1 cellular context compared by ENCODE assay signal in the genomic region with DNA sequence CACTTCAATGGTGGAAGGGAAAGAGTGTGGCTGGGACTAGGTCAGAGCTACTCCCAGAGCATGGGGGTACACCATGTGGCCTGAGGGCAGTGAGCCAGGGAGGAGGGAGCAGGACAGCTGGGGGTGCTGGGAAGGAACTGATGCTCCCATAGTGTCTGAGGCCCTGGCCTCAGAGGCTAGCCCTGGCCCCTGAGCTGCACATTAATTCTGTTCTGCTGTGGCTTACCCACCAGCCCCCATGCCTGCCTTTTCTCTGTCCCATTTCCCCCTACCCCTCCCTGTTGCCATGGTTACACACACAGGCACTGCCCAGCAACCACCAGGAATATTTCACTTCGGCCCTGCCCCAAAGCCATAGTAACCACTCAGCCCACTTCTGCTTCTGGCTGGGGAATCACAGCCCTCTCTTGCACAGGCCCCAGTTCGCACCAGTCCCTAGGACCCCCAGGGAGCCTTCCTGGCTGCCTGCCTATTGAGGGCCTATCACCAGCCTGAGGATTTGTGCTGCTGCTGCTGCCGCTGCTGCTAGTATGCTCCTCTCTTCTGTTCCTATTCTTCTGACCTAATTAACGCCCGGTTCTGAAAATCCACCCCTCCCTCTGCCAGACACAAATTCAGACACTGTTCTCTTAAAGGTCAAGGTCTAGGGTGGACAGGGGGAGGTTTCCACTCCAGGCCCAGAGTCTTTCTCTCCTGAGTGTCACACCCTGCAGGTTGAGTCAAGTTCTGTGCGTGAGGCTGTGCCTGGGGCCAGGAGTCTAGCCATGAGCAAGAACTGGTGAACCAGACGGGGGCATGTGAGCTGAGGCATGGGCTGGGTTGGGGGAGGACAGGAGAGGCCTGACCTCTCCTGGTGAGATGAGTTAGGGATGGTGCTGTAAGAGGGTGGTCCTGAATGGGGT.
TF ChIP-seq lines count a peak whose summit lies in the region.

No MANE protein-coding gene starts in this region.

TF ChIP-seq in GM23338, 12 proteins besides CTCF, POLR2A, EP300 and RAD21 (continued from another document):
- TF ChIP-seq, protein P1, sequence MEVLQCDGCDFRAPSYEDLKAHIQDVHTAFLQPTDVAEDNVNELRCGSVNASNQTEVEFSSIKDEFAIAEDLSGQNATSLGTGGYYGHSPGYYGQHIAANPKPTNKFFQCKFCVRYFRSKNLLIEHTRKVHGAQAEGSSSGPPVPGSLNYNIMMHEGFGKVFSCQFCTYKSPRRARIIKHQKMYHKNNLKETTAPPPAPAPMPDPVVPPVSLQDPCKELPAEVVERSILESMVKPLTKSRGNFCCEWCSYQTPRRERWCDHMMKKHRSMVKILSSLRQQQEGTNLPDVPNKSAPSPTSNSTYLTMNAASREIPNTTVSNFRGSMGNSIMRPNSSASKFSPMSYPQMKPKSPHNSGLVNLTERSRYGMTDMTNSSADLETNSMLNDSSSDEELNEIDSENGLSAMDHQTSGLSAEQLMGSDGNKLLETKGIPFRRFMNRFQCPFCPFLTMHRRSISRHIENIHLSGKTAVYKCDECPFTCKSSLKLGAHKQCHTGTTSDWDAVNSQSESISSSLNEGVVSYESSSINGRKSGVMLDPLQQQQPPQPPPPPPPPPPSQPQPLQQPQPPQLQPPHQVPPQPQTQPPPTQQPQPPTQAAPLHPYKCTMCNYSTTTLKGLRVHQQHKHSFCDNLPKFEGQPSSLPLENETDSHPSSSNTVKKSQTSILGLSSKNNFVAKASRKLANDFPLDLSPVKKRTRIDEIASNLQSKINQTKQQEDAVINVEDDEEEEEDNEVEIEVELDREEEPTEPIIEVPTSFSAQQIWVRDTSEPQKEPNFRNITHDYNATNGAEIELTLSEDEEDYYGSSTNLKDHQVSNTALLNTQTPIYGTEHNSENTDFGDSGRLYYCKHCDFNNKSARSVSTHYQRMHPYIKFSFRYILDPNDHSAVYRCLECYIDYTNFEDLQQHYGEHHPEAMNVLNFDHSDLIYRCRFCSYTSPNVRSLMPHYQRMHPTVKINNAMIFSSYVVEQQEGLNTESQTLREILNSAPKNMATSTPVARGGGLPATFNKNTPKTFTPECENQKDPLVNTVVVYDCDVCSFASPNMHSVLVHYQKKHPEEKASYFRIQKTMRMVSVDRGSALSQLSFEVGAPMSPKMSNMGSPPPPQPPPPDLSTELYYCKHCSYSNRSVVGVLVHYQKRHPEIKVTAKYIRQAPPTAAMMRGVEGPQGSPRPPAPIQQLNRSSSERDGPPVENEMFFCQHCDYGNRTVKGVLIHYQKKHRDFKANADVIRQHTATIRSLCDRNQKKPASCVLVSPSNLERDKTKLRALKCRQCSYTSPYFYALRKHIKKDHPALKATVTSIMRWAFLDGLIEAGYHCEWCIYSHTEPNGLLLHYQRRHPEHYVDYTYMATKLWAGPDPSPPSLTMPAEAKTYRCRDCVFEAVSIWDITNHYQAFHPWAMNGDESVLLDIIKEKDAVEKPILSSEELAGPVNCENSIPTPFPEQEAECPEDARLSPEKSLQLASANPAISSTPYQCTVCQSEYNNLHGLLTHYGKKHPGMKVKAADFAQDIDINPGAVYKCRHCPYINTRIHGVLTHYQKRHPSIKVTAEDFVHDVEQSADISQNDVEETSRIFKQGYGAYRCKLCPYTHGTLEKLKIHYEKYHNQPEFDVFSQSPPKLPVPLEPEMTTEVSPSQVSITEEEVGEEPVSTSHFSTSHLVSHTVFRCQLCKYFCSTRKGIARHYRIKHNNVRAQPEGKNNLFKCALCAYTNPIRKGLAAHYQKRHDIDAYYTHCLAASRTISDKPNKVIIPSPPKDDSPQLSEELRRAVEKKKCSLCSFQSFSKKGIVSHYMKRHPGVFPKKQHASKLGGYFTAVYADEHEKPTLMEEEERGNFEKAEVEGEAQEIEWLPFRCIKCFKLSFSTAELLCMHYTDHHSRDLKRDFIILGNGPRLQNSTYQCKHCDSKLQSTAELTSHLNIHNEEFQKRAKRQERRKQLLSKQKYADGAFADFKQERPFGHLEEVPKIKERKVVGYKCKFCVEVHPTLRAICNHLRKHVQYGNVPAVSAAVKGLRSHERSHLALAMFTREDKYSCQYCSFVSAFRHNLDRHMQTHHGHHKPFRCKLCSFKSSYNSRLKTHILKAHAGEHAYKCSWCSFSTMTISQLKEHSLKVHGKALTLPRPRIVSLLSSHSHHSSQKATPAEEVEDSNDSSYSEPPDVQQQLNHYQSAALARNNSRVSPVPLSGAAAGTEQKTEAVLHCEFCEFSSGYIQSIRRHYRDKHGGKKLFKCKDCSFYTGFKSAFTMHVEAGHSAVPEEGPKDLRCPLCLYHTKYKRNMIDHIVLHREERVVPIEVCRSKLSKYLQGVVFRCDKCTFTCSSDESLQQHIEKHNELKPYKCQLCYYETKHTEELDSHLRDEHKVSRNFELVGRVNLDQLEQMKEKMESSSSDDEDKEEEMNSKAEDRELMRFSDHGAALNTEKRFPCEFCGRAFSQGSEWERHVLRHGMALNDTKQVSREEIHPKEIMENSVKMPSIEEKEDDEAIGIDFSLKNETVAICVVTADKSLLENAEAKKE (CRISPR knock-in tag; IDR thresholded peaks at IDR 0.05): no peak
- no peak for TF ChIP-seq POLR2AphosphoS5 (IDR thresholded peaks at IDR 0.05; ENCODE audit: low read depth)
- TF ChIP-seq EZH2 (IDR thresholded peaks at IDR 0.05; ENCODE audit: low read depth, unreplicated experiment): no peak
- TF ChIP-seq, protein P2, sequence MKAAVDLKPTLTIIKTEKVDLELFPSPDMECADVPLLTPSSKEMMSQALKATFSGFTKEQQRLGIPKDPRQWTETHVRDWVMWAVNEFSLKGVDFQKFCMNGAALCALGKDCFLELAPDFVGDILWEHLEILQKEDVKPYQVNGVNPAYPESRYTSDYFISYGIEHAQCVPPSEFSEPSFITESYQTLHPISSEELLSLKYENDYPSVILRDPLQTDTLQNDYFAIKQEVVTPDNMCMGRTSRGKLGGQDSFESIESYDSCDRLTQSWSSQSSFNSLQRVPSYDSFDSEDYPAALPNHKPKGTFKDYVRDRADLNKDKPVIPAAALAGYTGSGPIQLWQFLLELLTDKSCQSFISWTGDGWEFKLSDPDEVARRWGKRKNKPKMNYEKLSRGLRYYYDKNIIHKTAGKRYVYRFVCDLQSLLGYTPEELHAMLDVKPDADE (IDR thresholded peaks at IDR 0.05): no peak
- no peak for TF ChIP-seq STAT1 (IDR thresholded peaks at IDR 0.05; ENCODE audit: unreplicated experiment)
- TF ChIP-seq JUNB (IDR thresholded peaks at IDR 0.05; ENCODE audit: unreplicated experiment): no peak
- TF ChIP-seq CREB1 (CRISPR knock-in tag; IDR thresholded peaks at IDR 0.05; ENCODE audit: low read depth): no peak
